Comparison of ENCODE assay signal across 30 cellular contexts in genomic region chr12:102069707-102070106, GRCh38.
"Had no signal": no experiment of that assay in that cellular context is flagged by ENCODE, and none has a peak within 500 bp of the region (broad histone marks: within the 10 kb centered on the region; RNA-seq: fewer than 3 reads in every experiment).

No MANE protein-coding gene starts in this region.

- H3K9me3 ChIP-seq: ascending aorta, body of pancreas, SJCRH30, SK-N-SH had no signal

- H3K4me3 ChIP-seq: ascending aorta, body of pancreas, SJCRH30 had no signal

- H3K27me3 ChIP-seq: ascending aorta, body of pancreas, SJCRH30 had no signal

- H3K4me1 ChIP-seq: ascending aorta, body of pancreas had no signal

- DNase-seq: activated CD4-positive, alpha-beta T cell treated with anti-CD3 and anti-CD28 coated beads for 48 hours; activated CD4-positive, alpha-beta T cell treated with anti-CD3 and anti-CD28 coated beads, Interleukin-2, amount 50 U/mL, for 4 hours; activated CD4-positive, CD25-positive, alpha-beta regulatory T cell treated with anti-CD3 and anti-CD28 coated beads, Interleukin-2, amount 50 U/mL, for 72 hours; activated CD8-positive, alpha-beta memory T cell treated with anti-CD3 and anti-CD28 coated beads, Interleukin-2, amount 10 ng/mL, durations not matched to agents 7 days and 5 days; activated effector memory CD4-positive, alpha-beta T cell treated with anti-CD3 and anti-CD28 coated beads, Interleukin-2, amount 50 U/mL, for 16 hours; activated naive CD4-positive, alpha-beta T cell treated with Interleukin-2 at 50 U/mL for 16 hours; activated naive CD8-positive, alpha-beta T cell treated with anti-CD3 and anti-CD28 coated beads, Interleukin-2, amount 50 U/mL, for 24 hours; activated T-cell treated with anti-CD3 and anti-CD28 coated beads, Interleukin-2, amount 50 U/mL, for 4 hours; amniotic stem cell; body of pancreas; IMR-90; KBM-7; NCI-H1048; NCI-H146; NCI-H187 treated with DMSO at 0.1 percent for 48 hours; NCI-H2081 treated with DMSO at 0.1 percent for 48 hours; NCI-H446; NCI-H524; NCI-H748 treated with DMSO at 0.1 percent for 48 hours; NK-92 treated with Interleukin-12 subunit alpha and Interleukin-12 subunit beta, amount 100 ng/mL, for 24 hours; OCI-M1; RPMI8226; SK-N-SH; T-helper 1 cell had no signal

- ATAC-seq: activated CD8-positive, alpha-beta memory T cell treated with anti-CD3 and anti-CD28 coated beads, Interleukin-2, amount 10 ng/mL, durations not matched to agents 7 days and 5 days; activated naive CD4-positive, alpha-beta T cell treated with anti-CD3 and anti-CD28 coated beads, Interleukin-2, amount 50 U/mL, for 72 hours; activated naive CD8-positive, alpha-beta T cell treated with anti-CD3 and anti-CD28 coated beads, Interleukin-2, amount 50 U/mL, for 24 hours; activated T-cell treated with anti-CD3 and anti-CD28 coated beads, Interleukin-2, amount 50 U/mL, for 4 hours; body of pancreas; Panc1; Right ventricle myocardium inferior; WTC11 had no signal

- H3K27ac ChIP-seq: ascending aorta, body of pancreas, SJCRH30 had no signal
